ENCODE assay signal across 17 cellular contexts in the genomic region with DNA sequence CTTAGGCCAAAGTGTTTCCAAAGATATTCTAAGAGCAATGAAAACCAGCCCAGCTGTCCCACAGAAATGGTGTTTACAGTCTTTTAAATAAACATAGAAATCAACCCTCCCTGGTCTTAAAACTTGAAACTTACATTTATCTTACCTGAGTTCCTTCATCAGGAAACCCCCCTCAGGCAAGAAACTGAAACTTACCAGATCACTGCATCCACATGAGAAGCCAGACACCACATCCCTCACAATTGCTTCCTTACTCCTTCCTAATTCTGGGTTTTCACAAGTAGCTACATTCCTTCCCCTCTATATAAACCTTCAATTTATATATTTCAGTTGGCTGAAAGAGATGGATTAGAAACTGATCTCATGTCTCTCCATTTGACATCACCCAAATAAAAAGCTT.
A peak's percentile ranks its signal among the peaks of the same experiment; 100 is the strongest.
DNase-seq lines count a peak whose midpoint lies in the region; ATAC-seq and TF ChIP-seq lines count a peak whose summit lies in the region.
"Had no signal": no experiment of that assay in that cellular context is flagged by ENCODE, and none has a peak within 500 bp of the region (broad histone marks: within the 10 kb centered on the region; RNA-seq: fewer than 3 reads in every experiment).

No MANE protein-coding gene starts in this region.

- H3K4me3 ChIP-seq in HEK293 (ENCODE audit: low read depth, low read length), result no peak overlapping the region
- H3K4me3 ChIP-seq in MM.1S (ENCODE audit: low read length), result no peak overlapping the region
- H3K4me3 ChIP-seq: A549; BLaER1 treated with 17β-estradiol and CSF1 and Interleukin-3, amounts not matched to agents 10 nM and 100 nM; GM12878 had no signal

- H3K79me2 ChIP-seq in MM.1S (ENCODE audit: low read length), result no peaks in the 10 kb centered on the region

- no peak for ATAC-seq in GM21390 (IDR thresholded peaks at IDR 0.05; ENCODE audit: unreplicated experiment)
- ATAC-seq: A549; CD8-positive, alpha-beta T cell; GM12878 had no signal

- POLR2A ChIA-PET in HEK293 (lab: Yijun Ruan, JAX), result no interaction called here

- no peaks in the 10 kb centered on the region for H3K9me2 ChIP-seq in MM.1S (replicated peaks; ENCODE audit: insufficient read depth, low read length)

- no peak for TF ChIP-seq CTCF in HEK293 (tag by site-specific recombination; IDR thresholded peaks at IDR 0.05)
- no peak for TF ChIP-seq CTCF in MM.1S (IDR thresholded peaks at IDR 0.05; ENCODE audit: low read length)

- H3K27ac ChIP-seq in HEK293 (ENCODE audit: extremely low read depth, low read depth, low read length) (no peak overlapping the region), MM.1S (ENCODE audit: low read length) (no peak overlapping the region)
- H3K27ac ChIP-seq: 22Rv1; A549; BLaER1 treated with 17β-estradiol and CSF1 and Interleukin-3, amounts not matched to agents 10 nM and 100 nM; C4-2B had no signal

- peak; percentile 8 for DNase-seq in ELF-1 (ENCODE audit: low read depth, low spot score)
- DNase-seq in MM.1S, result peak; percentile 8
- DNase-seq in NCI-H1092 (lab: John Stamatoyannopoulos, UW), result no peak
- DNase-seq: AML-193; Caco-2; Calu3; CD4-positive, alpha-beta T cell; CD8-positive, alpha-beta T cell; DMS79 treated with DMSO at 0.1 percent for 48 hours; GDM1 had no signal

- CTCF ChIA-PET in HEK293 (lab: Yijun Ruan, JAX), result no interaction called here

- no peak overlapping the region for H3K9ac ChIP-seq in MM.1S (ENCODE audit: low read length)
- H3K9ac ChIP-seq: BLaER1 treated with 17β-estradiol and CSF1 and Interleukin-3, amounts not matched to agents 10 nM and 100 nM had no signal

- H3K36me3 ChIP-seq in HEK293 (ENCODE audit: control insufficient read depth in 2 of 2, insufficient read depth in 1 of 2, low read length in 2 of 2) (no peaks in the 10 kb centered on the region), MM.1S (replicated peaks; ENCODE audit: insufficient read depth, low read length) (no peaks in the 10 kb centered on the region)
- H3K36me3 ChIP-seq: BLaER1 treated with 17β-estradiol and CSF1 and Interleukin-3, amounts not matched to agents 10 nM and 100 nM had no signal

- no peaks in the 10 kb centered on the region; the same call in 1 of the 2 replicates for H3K9me3 ChIP-seq in HEK293 (ENCODE audit: control insufficient read depth, insufficient read depth, low read depth, low read length)
- no peaks in the 10 kb centered on the region for H3K9me3 ChIP-seq in MM.1S (replicated peaks; ENCODE audit: insufficient read depth, low read length)
- H3K9me3 ChIP-seq: A549 had no signal

- H3K4me1 ChIP-seq in HEK293 (ENCODE audit: control insufficient read depth, insufficient read depth, low read length) (no peaks in the 10 kb centered on the region), MM.1S (ENCODE audit: low read length) (0 out of 2 replicates have a peak, but pooled peaks cover 3% of the 10 kb centered on the region)
- H3K4me1 ChIP-seq: A549; BLaER1 treated with 17β-estradiol and CSF1 and Interleukin-3, amounts not matched to agents 10 nM and 100 nM; Caco-2 had no signal

- no peaks in the 10 kb centered on the region for H3F3A ChIP-seq in MM.1S (ENCODE audit: insufficient read depth, low read length)

- no peaks in the 10 kb centered on the region for H3K27me3 ChIP-seq in MM.1S (replicated peaks; ENCODE audit: insufficient read depth, low read length)
- H3K27me3 ChIP-seq: BLaER1 treated with 17β-estradiol and CSF1 and Interleukin-3, amounts not matched to agents 10 nM and 100 nM had no signal

- H2AFZ ChIP-seq in MM.1S (ENCODE audit: low read length), result no peak overlapping the region

- H4K20me1 ChIP-seq in MM.1S (ENCODE audit: insufficient read depth, low read length), result no peaks in the 10 kb centered on the region
- H4K20me1 ChIP-seq: BLaER1 treated with 17β-estradiol and CSF1 and Interleukin-3, amounts not matched to agents 10 nM and 100 nM had no signal

- no peak overlapping the region for H3K4me2 ChIP-seq in MM.1S (ENCODE audit: low read depth, low read length)
- H3K4me2 ChIP-seq: A549; BLaER1 treated with 17β-estradiol and CSF1 and Interleukin-3, amounts not matched to agents 10 nM and 100 nM had no signal

TF ChIP-seq in HEK293, 187 proteins besides CTCF, POLR2A, EP300 and RAD21:
- TF ChIP-seq SETDB1 (IDR thresholded peaks at IDR 0.05; ENCODE audit: insufficient read length, low read length) (peak; percentile 50), ZNF211 (tag by site-specific recombination; IDR thresholded peaks at IDR 0.05; ENCODE audit: low read depth) (no peak)
